ENCODE assay signal across 8 cellular contexts in the genomic region with DNA sequence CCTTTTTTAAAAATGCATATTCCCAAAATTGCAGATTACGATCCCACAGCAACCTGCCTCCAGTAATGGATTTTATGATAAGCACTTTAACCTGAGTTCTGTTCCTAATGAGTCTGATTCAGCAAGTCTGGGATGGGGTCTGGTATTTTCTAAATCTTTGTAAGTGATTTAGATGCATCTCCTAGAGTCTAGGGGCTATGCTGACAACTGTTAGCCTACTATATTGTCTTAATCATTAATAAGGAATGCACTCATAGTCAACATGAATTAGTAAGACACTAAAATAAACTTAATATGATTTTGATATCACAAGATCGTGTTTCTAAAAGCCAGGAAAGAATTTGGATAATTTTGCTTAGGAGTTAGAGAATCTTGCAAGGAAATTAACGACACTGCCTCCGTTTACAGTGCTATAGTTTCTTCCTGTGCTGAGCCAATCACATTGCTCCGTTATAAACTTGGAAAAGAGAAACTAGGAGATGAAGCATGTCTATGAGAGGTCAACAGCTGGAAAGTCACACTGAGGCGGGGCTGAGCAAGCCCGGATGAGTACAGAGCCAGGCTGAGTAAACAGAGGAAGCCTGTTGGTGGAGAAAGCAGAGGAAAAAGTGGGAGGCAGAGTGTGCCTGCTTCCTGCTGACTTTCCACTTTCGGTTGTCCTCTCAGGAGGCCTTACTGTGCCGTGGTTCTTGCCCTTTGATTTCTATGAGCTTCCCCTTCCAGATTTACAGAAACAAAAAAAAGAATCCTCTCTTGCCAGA. TPM values are rescaled to one million over a fixed set of nuclear protein-coding genes. Genes with fewer than 3 reads are reported as not detected.
DNase-seq lines count a peak whose midpoint lies in the region; ATAC-seq and TF ChIP-seq lines count a peak whose summit lies in the region.

No MANE protein-coding gene starts in this region.

- H3K36me3 ChIP-seq in BLaER1 treated with 17β-estradiol and CSF1 and Interleukin-3, amounts not matched to agents 10 nM and 100 nM: peaks cover 0 to 63% (median 11%) of the 10 kb centered on the region in 11 experiments; a peak in 10 of 22 replicates
- H3K36me3 ChIP-seq in ascending aorta (peaks cover 0 to 3% of the 10 kb centered on the region in 2 donors), hepatocyte (replicated peaks; ENCODE audit: insufficient read depth, low read depth) (no peaks in the 10 kb centered on the region), skeletal muscle tissue (ENCODE audit: control insufficient read depth in 3 of 3, insufficient read depth in 3 of 3, low read length in 3 of 3) (no peaks in the 10 kb centered on the region)

- H3K79me2 ChIP-seq in hepatocyte: peaks cover 96% of the 10 kb centered on the region

- H3K4me1 ChIP-seq in BLaER1 treated with 17β-estradiol and CSF1 and Interleukin-3, amounts not matched to agents 10 nM and 100 nM: peaks cover 54 to 87% (median 65%) of the 10 kb centered on the region in 10 experiments
- H3K4me1 ChIP-seq in ascending aorta (peaks cover 10 to 73% of the 10 kb centered on the region in 2 donors), hepatocyte (ENCODE audit: insufficient read depth) (peaks cover 51% of the 10 kb centered on the region), skeletal muscle tissue (ENCODE audit: control insufficient read depth in 3 of 3, insufficient read depth in 3 of 3, low read length in 3 of 3) (peaks cover 80 to 86% (median 86%) of the 10 kb centered on the region in 3 donors)

- H3K9ac ChIP-seq in BLaER1 treated with 17β-estradiol and CSF1 and Interleukin-3, amounts not matched to agents 10 nM and 100 nM: peak overlapping the region; percentile 31 to 69 (median 59); a peak in 21 of 22 replicates
- H3K9ac ChIP-seq in skeletal muscle tissue (ENCODE audit: low read depth in 1 of 3, low read length in 3 of 3): peak overlapping the region; percentile 71 to 78 (median 71)

- H4K20me1 ChIP-seq in BLaER1 treated with 17β-estradiol and CSF1 and Interleukin-3, amounts not matched to agents 10 nM and 100 nM: peaks cover 0 to 62% (median 13%) of the 10 kb centered on the region in 11 experiments; a peak in 11 of 22 replicates
- peaks cover 33% of the 10 kb centered on the region for H4K20me1 ChIP-seq in hepatocyte (ENCODE audit: insufficient read depth, poor library complexity, severe bottlenecking)

- H3K27me3 ChIP-seq in BLaER1 treated with 17β-estradiol and CSF1 and Interleukin-3, amounts not matched to agents 10 nM and 100 nM: no peaks in the 10 kb centered on the region
- H3K27me3 ChIP-seq in ascending aorta (no peaks in the 10 kb centered on the region), hepatocyte (no peaks in the 10 kb centered on the region), skeletal muscle tissue (ENCODE audit: control insufficient read depth in 3 of 3, insufficient read depth in 3 of 3, low read length in 3 of 3) (no peaks in the 10 kb centered on the region)

- WGBS in hepatocyte (ENCODE audit: low lambda C conversion rate, missing lambda C conversion rate): 32% methylated on average over 9 of the region's 9 CpGs

- H3K27me3 Mint-ChIP-seq in activated CD4-positive, alpha-beta memory T cell treated with anti-CD3 and anti-CD28 coated beads, Interleukin-2, amount 10 ng/mL, durations not matched to agents 7 days and 5 days: no peaks in the 10 kb centered on the region

- TF ChIP-seq CTCF in ascending aorta (IDR thresholded peaks at IDR 0.05): no peak
- TF ChIP-seq CTCF in hepatocyte (IDR thresholded peaks at IDR 0.05; ENCODE audit: poor library complexity): no peak

- no peak overlapping the region for H3K27ac Mint-ChIP-seq in activated CD4-positive, alpha-beta memory T cell treated with anti-CD3 and anti-CD28 coated beads, Interleukin-2, amount 10 ng/mL, durations not matched to agents 7 days and 5 days

- no peak overlapping the region for H3K4me3 Mint-ChIP-seq in activated CD4-positive, alpha-beta memory T cell treated with anti-CD3 and anti-CD28 coated beads, Interleukin-2, amount 10 ng/mL, durations not matched to agents 7 days and 5 days

- POLR2A ChIA-PET in activated CD4-positive, alpha-beta memory T cell treated with anti-CD3 and anti-CD28 coated beads, Interleukin-2, amount 10 ng/mL, durations not matched to agents 7 days and 5 days (lab: Charles Lee): no interaction called here

- no peaks in the 10 kb centered on the region for H3K9me3 ChIP-seq in BLaER1 treated with 17β-estradiol and CSF1 and Interleukin-3, amounts not matched to agents 10 nM and 100 nM (replicated peaks in 1 of 11)
- H3K9me3 ChIP-seq in ascending aorta (no peaks in the 10 kb centered on the region), hepatocyte (ENCODE audit: low read depth) (no peaks in the 10 kb centered on the region), skeletal muscle tissue (ENCODE audit: control insufficient read depth in 3 of 3, low read length in 3 of 3) (no peaks in the 10 kb centered on the region)

- no peaks in the 10 kb centered on the region for H3K9me2 ChIP-seq in hepatocyte (replicated peaks; ENCODE audit: insufficient read depth)

- DNase-seq in NCI-H1417 (lab: John Stamatoyannopoulos, UW): peak; percentile 50 to 71 (median 68)
- peak; percentile 68 to 88 for DNase-seq in ascending aorta (ENCODE audit: low spot score in 2 of 2)
- peak; percentile 87 for DNase-seq in hepatocyte (ENCODE audit: low spot score)
- no peak for DNase-seq in activated CD4-positive, alpha-beta memory T cell treated with anti-CD3 and anti-CD28 coated beads, Interleukin-2, amount 10 ng/mL, durations not matched to agents 7 days and 5 days
- no peak for DNase-seq in retina

- no peak for ATAC-seq in HG02970 (IDR thresholded peaks at IDR 0.05; ENCODE audit: low FRiP score, unreplicated experiment)

- no peak overlapping the region for H2AFZ ChIP-seq in hepatocyte

- H3K9me3 Mint-ChIP-seq in activated CD4-positive, alpha-beta memory T cell treated with anti-CD3 and anti-CD28 coated beads, Interleukin-2, amount 10 ng/mL, durations not matched to agents 7 days and 5 days: no peaks in the 10 kb centered on the region

- peak overlapping the region; percentile 41 to 89 (median 71); a peak in 20 of 22 replicates for H3K27ac ChIP-seq in BLaER1 treated with 17β-estradiol and CSF1 and Interleukin-3, amounts not matched to agents 10 nM and 100 nM
- peak overlapping the region; percentile 84 to 99 for H3K27ac ChIP-seq in ascending aorta
- peak overlapping the region; percentile 93 for H3K27ac ChIP-seq in hepatocyte
- H3K27ac ChIP-seq in skeletal muscle tissue (ENCODE audit: low read depth, low read length): peak overlapping the region; percentile 97

- CTCF ChIA-PET in activated CD4-positive, alpha-beta memory T cell treated with anti-CD3 and anti-CD28 coated beads, Interleukin-2, amount 10 ng/mL, durations not matched to agents 7 days and 5 days (lab: Charles Lee): interaction anchor here (1.6 kb wide), 1 partner anchor 169 kb away, joined by 4 read pairs; no protein-coding TSS in a partner anchor

- H3K4me3 ChIP-seq in BLaER1 treated with 17β-estradiol and CSF1 and Interleukin-3, amounts not matched to agents 10 nM and 100 nM: peak overlapping the region in 8 of 10 experiments; percentile 7 to 91 (median 39); a peak in 15 of 20 replicates
- H3K4me3 ChIP-seq in ascending aorta (peak overlapping the region; percentile 27 to 52), hepatocyte (no peak overlapping the region), skeletal muscle tissue (ENCODE audit: low read length in 3 of 3) (peak overlapping the region; percentile 56 to 67 (median 63))

- intact Hi-C loops in ascending aorta (cut with DNase I): no loop called here

- H3K4me2 ChIP-seq in BLaER1 treated with 17β-estradiol and CSF1 and Interleukin-3, amounts not matched to agents 10 nM and 100 nM: peak overlapping the region; percentile 66 to 98 (median 94)
- H3K4me2 ChIP-seq in hepatocyte: peak overlapping the region; percentile 75

- H3K4me1 Mint-ChIP-seq in activated CD4-positive, alpha-beta memory T cell treated with anti-CD3 and anti-CD28 coated beads, Interleukin-2, amount 10 ng/mL, durations not matched to agents 7 days and 5 days: peaks cover 29% of the 10 kb centered on the region

- H3K36me3 Mint-ChIP-seq in activated CD4-positive, alpha-beta memory T cell treated with anti-CD3 and anti-CD28 coated beads, Interleukin-2, amount 10 ng/mL, durations not matched to agents 7 days and 5 days (ENCODE audit: low read depth): no peaks in the 10 kb centered on the region

RNA-seq across cellular contexts. Expression of a gene that starts 5.4 kb away (rescaled TPM):
- total RNA-seq in ascending aorta: 94.1 TPM
- total RNA-seq in hepatocyte: 244 and 246 TPM in 2 replicates
- 85.8 and 131 TPM in 2 replicates for polyA plus RNA-seq in hepatocyte
- total RNA-seq in skeletal muscle tissue: 125 TPM
- 10 to 100 TPM; 22.3 to 23.2 TPM for total RNA-seq in activated CD4-positive, alpha-beta memory T cell treated with anti-CD3 and anti-CD28 coated beads, Interleukin-2, amount 10 ng/mL, durations not matched to agents 7 days and 5 days

RNA-seq across cellular contexts. Expression of a gene that starts 43.3 kb away (rescaled TPM):
- not detected for total RNA-seq in ascending aorta
- 5.9 and 9.3 TPM in 2 replicates for total RNA-seq in hepatocyte
- polyA plus RNA-seq in hepatocyte: 8.9 and 11.1 TPM in 2 replicates
- 0.52 TPM for total RNA-seq in skeletal muscle tissue
- total RNA-seq in activated CD4-positive, alpha-beta memory T cell treated with anti-CD3 and anti-CD28 coated beads, Interleukin-2, amount 10 ng/mL, durations not matched to agents 7 days and 5 days: not detected

RNA-seq across cellular contexts. Expression of a gene that starts 60.0 kb away (rescaled TPM):
- total RNA-seq in ascending aorta (20.2 TPM), hepatocyte (40.9 and 43.3 TPM in 2 replicates), skeletal muscle tissue (78.8 TPM)
- 20.6 and 31.1 TPM in 2 replicates for polyA plus RNA-seq in hepatocyte
- total RNA-seq in activated CD4-positive, alpha-beta memory T cell treated with anti-CD3 and anti-CD28 coated beads, Interleukin-2, amount 10 ng/mL, durations not matched to agents 7 days and 5 days: 10 to 100 TPM; 48.9 to 58.6 TPM

Comparison
In these comparisons a context has a peak if more than half of its experiments do, and no peak if none do; other contexts are left out.
1. DNase-seq: peak in NCI-H1417 (3 of 3), ascending aorta (2 of 2) and hepatocyte (single experiment); none in activated CD4-positive, alpha-beta memory T cell treated with anti-CD3 and anti-CD28 coated beads, Interleukin-2, amount 10 ng/mL, durations not matched to agents 7 days and 5 days (single experiment) and retina (single experiment).
2. Peak in every context shown above with its lines, with median percentiles within 50 percentile points of each other: H3K27ac ChIP-seq.